Comparison of ENCODE assay signal across 7 cellular contexts in genomic region chr19:5681446-5682292, GRCh38. TPM values are rescaled to one million over a fixed set of nuclear protein-coding genes. Genes with fewer than 3 reads are reported as not detected.
DNase-seq lines count a peak whose midpoint lies in the region; ATAC-seq and TF ChIP-seq lines count a peak whose summit lies in the region.

No MANE protein-coding gene starts in this region.

- H3K9me3 ChIP-seq in HEK293 (ENCODE audit: control insufficient read depth, insufficient read depth, low read depth, low read length) (no peaks in the 10 kb centered on the region), iPS-18a (ENCODE audit: control insufficient read depth, low read depth, low read length) (no peaks in the 10 kb centered on the region)

- ATAC-seq in activated CD8-positive, alpha-beta T cell treated with anti-CD3 and anti-CD28 coated beads, Interleukin-2, amount 10 ng/mL, durations not matched to agents 7 days and 5 days: no peak
- ATAC-seq in stimulated activated effector memory CD8-positive, alpha-beta T cell treated with anti-CD3 and anti-CD28 coated beads, Interleukin-12 subunit alpha, Interleukin-12 subunit beta, amount 100 ng/mL, for 72 hours: no peak
- ATAC-seq in GM18858 (IDR thresholded peaks at IDR 0.05; ENCODE audit: unreplicated experiment): no peak
- no peak for ATAC-seq in GM21528 (IDR thresholded peaks at IDR 0.05; ENCODE audit: low FRiP score, unreplicated experiment)
- ATAC-seq in GM21526 (IDR thresholded peaks at IDR 0.05; ENCODE audit: low FRiP score, unreplicated experiment): no peak

- H3K27ac ChIP-seq in HEK293 (ENCODE audit: extremely low read depth, low read depth, low read length): no peak overlapping the region
- no peak overlapping the region for H3K27ac ChIP-seq in iPS-18a (ENCODE audit: low read length)

- peaks cover 4% of the 10 kb centered on the region for H3K36me3 Mint-ChIP-seq in activated CD8-positive, alpha-beta T cell treated with anti-CD3 and anti-CD28 coated beads, Interleukin-2, amount 10 ng/mL, durations not matched to agents 7 days and 5 days (ENCODE audit: low read depth)
- peaks cover 45% of the 10 kb centered on the region for H3K36me3 Mint-ChIP-seq in stimulated activated effector memory CD8-positive, alpha-beta T cell treated with anti-CD3 and anti-CD28 coated beads, Interleukin-12 subunit alpha, Interleukin-12 subunit beta, amount 100 ng/mL, for 72 hours

- peak overlapping the region; percentile 27 for H3K27ac Mint-ChIP-seq in activated CD8-positive, alpha-beta T cell treated with anti-CD3 and anti-CD28 coated beads, Interleukin-2, amount 10 ng/mL, durations not matched to agents 7 days and 5 days
- peak overlapping the region; percentile 96 for H3K27ac Mint-ChIP-seq in stimulated activated effector memory CD8-positive, alpha-beta T cell treated with anti-CD3 and anti-CD28 coated beads, Interleukin-12 subunit alpha, Interleukin-12 subunit beta, amount 100 ng/mL, for 72 hours

- H3K4me3 Mint-ChIP-seq in activated CD8-positive, alpha-beta T cell treated with anti-CD3 and anti-CD28 coated beads, Interleukin-2, amount 10 ng/mL, durations not matched to agents 7 days and 5 days: peak overlapping the region; percentile 38
- H3K4me3 Mint-ChIP-seq in stimulated activated effector memory CD8-positive, alpha-beta T cell treated with anti-CD3 and anti-CD28 coated beads, Interleukin-12 subunit alpha, Interleukin-12 subunit beta, amount 100 ng/mL, for 72 hours: peak overlapping the region; percentile 84

- H3K9ac ChIP-seq in iPS-18a (ENCODE audit: low read length): peak overlapping the region; percentile 32

- no peaks in the 10 kb centered on the region for H3K27me3 ChIP-seq in iPS-18a (ENCODE audit: control insufficient read depth, insufficient read depth, low read length)

- DNase-seq in activated CD8-positive, alpha-beta T cell treated with anti-CD3 and anti-CD28 coated beads, Interleukin-2, amount 10 ng/mL, durations not matched to agents 7 days and 5 days: peak; percentile 21
- no peak for DNase-seq in stimulated activated effector memory CD8-positive, alpha-beta T cell treated with anti-CD3 and anti-CD28 coated beads, Interleukin-12 subunit alpha, Interleukin-12 subunit beta, amount 100 ng/mL, for 72 hours (ENCODE audit: low spot score in 2 of 2)

- H3K4me1 ChIP-seq in HEK293 (ENCODE audit: control insufficient read depth, insufficient read depth, low read length): no peaks in the 10 kb centered on the region
- no peaks in the 10 kb centered on the region for H3K4me1 ChIP-seq in iPS-18a (ENCODE audit: control insufficient read depth, low read depth, low read length)

- POLR2A ChIA-PET in HEK293 (lab: Yijun Ruan, JAX): interaction anchor here (0.7 to 1.1 kb wide), 2 partner anchors 59 to 1927 kb away, joined by 3 to 4 read pairs; partner anchors contain the start of genes SAFB and SAFB2
- POLR2A ChIA-PET in activated CD8-positive, alpha-beta T cell treated with anti-CD3 and anti-CD28 coated beads, Interleukin-2, amount 10 ng/mL, durations not matched to agents 7 days and 5 days (lab: Charles Lee): interaction anchor here (1.0 kb wide), 1 partner anchor 39 kb away, joined by 3 read pairs; the partner anchor contains the start of genes CATSPERD and LONP1

- H3K4me3 ChIP-seq in HEK293 (ENCODE audit: low read depth, low read length) (no peak overlapping the region), iPS-18a (ENCODE audit: low read length) (peak overlapping the region; percentile 89)

- H3K9me3 Mint-ChIP-seq in activated CD8-positive, alpha-beta T cell treated with anti-CD3 and anti-CD28 coated beads, Interleukin-2, amount 10 ng/mL, durations not matched to agents 7 days and 5 days (ENCODE audit: insufficient read depth): no peaks in the 10 kb centered on the region
- no peaks in the 10 kb centered on the region for H3K9me3 Mint-ChIP-seq in stimulated activated effector memory CD8-positive, alpha-beta T cell treated with anti-CD3 and anti-CD28 coated beads, Interleukin-12 subunit alpha, Interleukin-12 subunit beta, amount 100 ng/mL, for 72 hours

- H3K36me3 ChIP-seq in HEK293 (ENCODE audit: control insufficient read depth in 2 of 2, insufficient read depth in 1 of 2, low read length in 2 of 2) (peaks cover 0 to 6% of the 10 kb centered on the region in 2 experiments; a peak in 1 of 3 replicates), iPS-18a (ENCODE audit: control insufficient read depth, low read depth, low read length) (no peaks in the 10 kb centered on the region)

- TF ChIP-seq CTCF in HEK293 (tag by site-specific recombination; IDR thresholded peaks at IDR 0.05): no peak

- H3K27me3 Mint-ChIP-seq in activated CD8-positive, alpha-beta T cell treated with anti-CD3 and anti-CD28 coated beads, Interleukin-2, amount 10 ng/mL, durations not matched to agents 7 days and 5 days (ENCODE audit: low read depth): peaks cover 12% of the 10 kb centered on the region

- CTCF ChIA-PET in HEK293 (lab: Yijun Ruan, JAX): interaction anchor here (1.1 kb wide), 1 partner anchor 10 kb away, joined by 3 read pairs; no protein-coding TSS in a partner anchor
- CTCF ChIA-PET in activated CD8-positive, alpha-beta T cell treated with anti-CD3 and anti-CD28 coated beads, Interleukin-2, amount 10 ng/mL, durations not matched to agents 7 days and 5 days (lab: Charles Lee): interaction anchor here (1.6 kb wide), 1 partner anchor 8 kb away, joined by 4 read pairs; the partner anchor contains the start of gene RPL36

- H3K4me1 Mint-ChIP-seq in activated CD8-positive, alpha-beta T cell treated with anti-CD3 and anti-CD28 coated beads, Interleukin-2, amount 10 ng/mL, durations not matched to agents 7 days and 5 days (ENCODE audit: low read depth): peaks cover 35% of the 10 kb centered on the region
- H3K4me1 Mint-ChIP-seq in stimulated activated effector memory CD8-positive, alpha-beta T cell treated with anti-CD3 and anti-CD28 coated beads, Interleukin-12 subunit alpha, Interleukin-12 subunit beta, amount 100 ng/mL, for 72 hours: peaks cover 36% of the 10 kb centered on the region

TF ChIP-seq in HEK293, 187 proteins besides CTCF, POLR2A, EP300 and RAD21 (continues in another document):
- TF ChIP-seq ZNF138 (tag by site-specific recombination; IDR thresholded peaks at IDR 0.05; ENCODE audit: borderline replicate concordance) (no peak), ZNF214 (tag by site-specific recombination; IDR thresholded peaks at IDR 0.05; ENCODE audit: borderline replicate concordance) (no peak), ZNF37A (tag by site-specific recombination; IDR thresholded peaks at IDR 0.05) (no peak), ZNF155 (tag by site-specific recombination; IDR thresholded peaks at IDR 0.05) (no peak), TRIM28 (IDR thresholded peaks at IDR 0.05; ENCODE audit: borderline replicate concordance, low read length) (no peak), ZBTB6 (tag by site-specific recombination; IDR thresholded peaks at IDR 0.05) (no peak), ZNF140 (tag by site-specific recombination; IDR thresholded peaks at IDR 0.05) (no peak), ZBTB17 (tag by site-specific recombination; IDR thresholded peaks at IDR 0.05) (peak; percentile 99), SETDB1 (IDR thresholded peaks at IDR 0.05; ENCODE audit: insufficient read length, low read length) (no peak), INSM2 (tag by site-specific recombination; IDR thresholded peaks at IDR 0.05) (0 out of 2 replicates have a peak, but pooled peaks have one; percentile 34), ZFP41 (tag by site-specific recombination; IDR thresholded peaks at IDR 0.05; ENCODE audit: borderline replicate concordance) (no peak), ZNF777 (tag by site-specific recombination; IDR thresholded peaks at IDR 0.05; ENCODE audit: borderline replicate concordance) (no peak), HOXC10 (CRISPR knock-in tag; IDR thresholded peaks at IDR 0.05) (no peak), ZNF544 (tag by site-specific recombination; IDR thresholded peaks at IDR 0.05) (no peak), GLI2 (tag by site-specific recombination; IDR thresholded peaks at IDR 0.05; ENCODE audit: borderline replicate concordance, low read depth) (no peak), ZNF19 (tag by site-specific recombination; IDR thresholded peaks at IDR 0.05; ENCODE audit: low read depth) (no peak)

RNA-seq across cellular contexts. Expression of gene HSD11B1L, which starts 0.8 kb away (rescaled TPM):
- 1 to 10 TPM; 2.0 to 2.1 TPM for total RNA-seq in activated CD8-positive, alpha-beta T cell treated with anti-CD3 and anti-CD28 coated beads, Interleukin-2, amount 10 ng/mL, durations not matched to agents 7 days and 5 days

RNA-seq across cellular contexts. Expression of gene MICOS13, which starts 1.4 kb away (rescaled TPM):
- total RNA-seq in activated CD8-positive, alpha-beta T cell treated with anti-CD3 and anti-CD28 coated beads, Interleukin-2, amount 10 ng/mL, durations not matched to agents 7 days and 5 days: 10 to 100 TPM; 53.1 to 55.1 TPM

RNA-seq across cellular contexts. Expression of gene RPL36, which starts 8.4 kb away (rescaled TPM):
- total RNA-seq in activated CD8-positive, alpha-beta T cell treated with anti-CD3 and anti-CD28 coated beads, Interleukin-2, amount 10 ng/mL, durations not matched to agents 7 days and 5 days: 100 to 1,000 TPM; 926 to 951 TPM

RNA-seq across cellular contexts. Expression of gene LONP1, which starts 38.3 kb away (rescaled TPM):
- 100 to 1,000 TPM; 114 to 129 TPM for total RNA-seq in activated CD8-positive, alpha-beta T cell treated with anti-CD3 and anti-CD28 coated beads, Interleukin-2, amount 10 ng/mL, durations not matched to agents 7 days and 5 days

RNA-seq across cellular contexts. Expression of gene CATSPERD, which starts 38.8 kb away (rescaled TPM):
- not detected for total RNA-seq in activated CD8-positive, alpha-beta T cell treated with anti-CD3 and anti-CD28 coated beads, Interleukin-2, amount 10 ng/mL, durations not matched to agents 7 days and 5 days
